9 cellular contexts compared by ENCODE assay signal in the genomic region with DNA sequence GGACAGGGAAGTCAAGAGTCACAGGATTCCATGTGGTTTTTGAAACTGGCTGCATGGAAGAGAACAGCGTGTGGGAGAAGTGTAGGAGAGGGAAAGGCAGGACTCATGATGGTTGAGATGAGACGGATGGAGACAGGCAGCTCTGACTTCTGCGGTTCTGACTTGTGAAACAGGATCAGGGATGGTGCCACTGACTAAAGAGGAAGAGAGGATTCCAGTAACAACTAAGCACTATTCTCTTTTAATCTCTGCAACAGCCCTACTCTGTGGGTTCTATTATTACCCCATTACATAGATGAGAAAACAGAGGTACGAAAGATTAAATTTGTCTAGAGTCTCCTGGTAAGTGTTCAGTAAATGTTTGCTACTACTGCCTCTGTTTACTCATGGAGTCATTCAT.
A peak's percentile ranks its signal among the peaks of the same experiment; 100 is the strongest.
DNase-seq lines count a peak whose midpoint lies in the region; ATAC-seq and TF ChIP-seq lines count a peak whose summit lies in the region.
"Had no signal": no experiment of that assay in that cellular context is flagged by ENCODE, and none has a peak within 500 bp of the region (broad histone marks: within the 10 kb centered on the region; RNA-seq: fewer than 3 reads in every experiment).

No MANE protein-coding gene starts in this region.

- H3K27me3 ChIP-seq in H9 (ENCODE audit: insufficient read depth, low read length) (no peaks in the 10 kb centered on the region), prostate gland (replicated peaks; ENCODE audit: insufficient read depth) (no peaks in the 10 kb centered on the region)

- H4K91ac ChIP-seq in H9 (ENCODE audit: insufficient read length, low read depth, low read length): no peak overlapping the region

- H2BK20ac ChIP-seq in H9 (ENCODE audit: low read depth, low read length, poor library complexity, severe bottlenecking): no peak overlapping the region

- no peaks in the 10 kb centered on the region for H3K36me3 ChIP-seq in prostate gland

- DNase-seq in H9 (no peak), LHCN-M2 (ENCODE audit: low read depth) (peak; percentile 72), prostate gland (ENCODE audit: low spot score) (no peak), DMS79 (lab: John Stamatoyannopoulos, UW) (no peak), glutamatergic neuron (no peak), NCI-H1417 treated with DMSO at 0.1 percent for 48 hours (lab: John Stamatoyannopoulos, UW) (no peak), DMS 273 treated with DMSO at 0.1 percent for 48 hours (lab: John Stamatoyannopoulos, UW) (no peak)

- H2AFZ ChIP-seq in H9 (ENCODE audit: low read length): no peak overlapping the region

- H3K4me1 Mint-ChIP-seq in H9 (peaks cover 27 to 32% of the 10 kb centered on the region in 2 experiments), glutamatergic neuron (ENCODE audit: low read depth, unreplicated experiment) (peaks cover 13% of the 10 kb centered on the region)

- peak overlapping the region in 2 of 3 experiments; percentile 7 to 10; a peak in 3 of 7 replicates for H3K27ac Mint-ChIP-seq in H9
- no peak overlapping the region for H3K27ac Mint-ChIP-seq in glutamatergic neuron (ENCODE audit: unreplicated experiment)

- H3T11ph ChIP-seq in H9 (ENCODE audit: low read length): no peak overlapping the region

- H3K14ac ChIP-seq in H9 (ENCODE audit: insufficient read depth, low read length): no peak overlapping the region

- H3K9me3 ChIP-seq in H9 (ENCODE audit: control insufficient read depth, low read depth, low read length) (no peaks in the 10 kb centered on the region), prostate gland (no peaks in the 10 kb centered on the region)

- no peak overlapping the region for H3K18ac ChIP-seq in H9 (ENCODE audit: insufficient read length, low read depth, low read length)

- no peaks in the 10 kb centered on the region for H3K9me3 Mint-ChIP-seq in H9
- H3K9me3 Mint-ChIP-seq in glutamatergic neuron (ENCODE audit: unreplicated experiment): no peaks in the 10 kb centered on the region

- no peaks in the 10 kb centered on the region for H3K23me2 ChIP-seq in H9 (ENCODE audit: insufficient read length, low read depth, low read length, poor library complexity, severe bottlenecking)

- H2BK5ac ChIP-seq in H9 (ENCODE audit: insufficient read length, low read length): no peak overlapping the region

- no peaks in the 10 kb centered on the region for H3K79me1 ChIP-seq in H9 (ENCODE audit: insufficient read depth, low read depth, low read length, poor library complexity, severe bottlenecking)

- H3K27ac ChIP-seq in H9 (ENCODE audit: insufficient read length, low read depth, low read length): no peak overlapping the region
- peak overlapping the region; percentile 49 to 70 for H3K27ac ChIP-seq in prostate gland

- 0 out of 2 replicates have a peak, but pooled peaks cover 1% of the 10 kb centered on the region for H3K79me2 ChIP-seq in H9 (ENCODE audit: insufficient read depth, low read length)

- H3K23ac ChIP-seq in H9 (ENCODE audit: insufficient read length, low read depth, low read length): no peak overlapping the region

- H2AK5ac ChIP-seq in H9 (ENCODE audit: insufficient read length, low read length): no peak overlapping the region

- intact Hi-C loops in prostate gland (cut with DNase I): no loop called here

- no peak overlapping the region for H3K56ac ChIP-seq in H9 (ENCODE audit: insufficient read length, low read depth, low read length)

- no peak overlapping the region for H2BK12ac ChIP-seq in H9 (ENCODE audit: insufficient read length, low read depth, low read length)

- peak; percentile 64 for ATAC-seq in GM18867 (IDR thresholded peaks at IDR 0.05; ENCODE audit: unreplicated experiment)

- no peak overlapping the region for H4K5ac ChIP-seq in H9 (ENCODE audit: insufficient read length, low read depth, low read length)

- H3K4me1 ChIP-seq in H9 (ENCODE audit: insufficient read depth, low read length) (peaks cover 8% of the 10 kb centered on the region; the same call in 1 of the 2 replicates), prostate gland (replicated peaks) (no peaks in the 10 kb centered on the region)

- H3K27me3 Mint-ChIP-seq in H9 (ENCODE audit: low read depth): no peaks in the 10 kb centered on the region; the same call in none of the 2 replicates
- no peaks in the 10 kb centered on the region for H3K27me3 Mint-ChIP-seq in glutamatergic neuron (ENCODE audit: unreplicated experiment)
- H3K27me3 Mint-ChIP-seq: brain had no signal

- no peak overlapping the region for H3K4ac ChIP-seq in H9 (ENCODE audit: low read depth, low read length)

- H4K20me1 ChIP-seq in H9 (ENCODE audit: control insufficient read depth, insufficient read depth, insufficient read length): no peaks in the 10 kb centered on the region

- H2BK15ac ChIP-seq in H9 (ENCODE audit: low read depth, low read length): no peak overlapping the region

- H3K4me3 Mint-ChIP-seq in H9 (no peak overlapping the region), glutamatergic neuron (ENCODE audit: unreplicated experiment) (no peak overlapping the region)
- H3K4me3 Mint-ChIP-seq: brain had no signal

- TF ChIP-seq CTCF in H9 (conservative IDR thresholded peaks at IDR 0.05) (no peak), prostate gland (IDR thresholded peaks at IDR 0.05) (no peak), glutamatergic neuron (IDR thresholded peaks at IDR 0.05; ENCODE audit: partially characterized antibody, unreplicated experiment) (no peak)

- H3K4me3 ChIP-seq in prostate gland: no peak overlapping the region

- TF ChIP-seq POLR2A in prostate gland (IDR thresholded peaks at IDR 0.05): no peak

- H3K36me3 Mint-ChIP-seq in H9 (ENCODE audit: insufficient read depth in 1 of 3, low read depth in 3 of 3) (peaks cover 0 to 10% (median 0%) of the 10 kb centered on the region in 3 experiments; a peak in 5 of 7 replicates), glutamatergic neuron (ENCODE audit: unreplicated experiment) (peaks cover 3% of the 10 kb centered on the region)

- H3K9ac ChIP-seq in H9 (ENCODE audit: extremely low read depth, insufficient read length, low read length): no peak overlapping the region

- WGBS in H9 (ENCODE audit: extremely low coverage, insufficient read length, low lambda C conversion rate): no CpG with 5 or more reads among the region's 4 CpGs
- WGBS in prostate gland: 78% methylated on average over 4 of the region's 4 CpGs

- H4K8ac ChIP-seq in H9 (replicated peaks; ENCODE audit: insufficient read length, low read depth, low read length): no peak overlapping the region

- no peak overlapping the region for H3K4me2 ChIP-seq in H9 (ENCODE audit: insufficient read depth, insufficient read length, low read length)

- no peak overlapping the region for H2BK120ac ChIP-seq in H9 (ENCODE audit: low read depth, low read length, poor library complexity, severe bottlenecking)
